In genomic region chrX:3215249-3215648, GRCh38 we compare ENCODE assay signal across 38 cellular contexts.
"Had no signal": no experiment of that assay in that cellular context is flagged by ENCODE, and none has a peak within 500 bp of the region (broad histone marks: within the 10 kb centered on the region; RNA-seq: fewer than 3 reads in every experiment).

No MANE protein-coding gene starts in this region.

- H3K27ac ChIP-seq: adrenal gland, ascending aorta, body of pancreas, brain microvascular endothelial cell, breast epithelium, cardiac muscle cell had no signal

- H3K9me3 ChIP-seq: adrenal gland, ascending aorta, body of pancreas had no signal

- H3K4me3 ChIP-seq: adrenal gland, ascending aorta, body of pancreas, breast epithelium, cardiac muscle cell had no signal

- H3K36me3 ChIP-seq: adrenal gland, ascending aorta, brain microvascular endothelial cell, breast epithelium, cardiac muscle cell had no signal

- H3K27me3 ChIP-seq: adrenal gland, ascending aorta, body of pancreas, brain microvascular endothelial cell, breast epithelium, cardiac muscle cell had no signal

- H3K4me1 ChIP-seq: adrenal gland, ascending aorta, breast epithelium had no signal

- ATAC-seq: activated naive CD4-positive, alpha-beta T cell treated with anti-CD3 and anti-CD28 coated beads, Interleukin-2, amount 50 U/mL, for 72 hours; activated naive CD8-positive, alpha-beta T cell treated with anti-CD3 and anti-CD28 coated beads, Interleukin-2, amount 50 U/mL, for 24 hours; activated T-cell treated with anti-CD3 and anti-CD28 coated beads, Interleukin-2, amount 50 U/mL, for 4 hours; activated T-cell treated with anti-CD3 and anti-CD28 coated beads, Interleukin-2, amount 50 U/mL, for 72 hours; activated T-helper 17 cell treated with anti-CD3 and anti-CD28 coated beads, Interleukin-2, amount 50 U/mL, for 72 hours; body of pancreas had no signal

- H3K27me3 Mint-ChIP-seq: activated naive CD4-positive, alpha-beta T cell treated with anti-CD3 and anti-CD28 coated beads, Interleukin-2, amount 10 ng/mL, durations not matched to agents 7 days and 5 days; activated naive CD4-positive, alpha-beta T cell treated with anti-CD3 and anti-CD28 coated beads, Interleukin-2, amount 50 U/mL, for 24 hours; activated naive CD8-positive, alpha-beta T cell treated with anti-CD3 and anti-CD28 coated beads for 36 hours; activated naive CD8-positive, alpha-beta T cell treated with anti-CD3 and anti-CD28 coated beads, Interleukin-2, amount 10 ng/mL, durations not matched to agents 7 days and 5 days; activated naive CD8-positive, alpha-beta T cell treated with anti-CD3 and anti-CD28 coated beads, Interleukin-2, amount 50 U/mL, for 24 hours had no signal

- H3K27ac Mint-ChIP-seq: activated naive CD4-positive, alpha-beta T cell treated with anti-CD3 and anti-CD28 coated beads for 36 hours; activated naive CD4-positive, alpha-beta T cell treated with anti-CD3 and anti-CD28 coated beads, Interleukin-2, amount 10 ng/mL, durations not matched to agents 7 days and 5 days; activated naive CD4-positive, alpha-beta T cell treated with anti-CD3 and anti-CD28 coated beads, Interleukin-2, amount 50 U/mL, for 24 hours; activated naive CD4-positive, alpha-beta T cell treated with anti-CD3 and anti-CD28 coated beads, Interleukin-2, amount 50 U/mL, for 72 hours; activated naive CD8-positive, alpha-beta T cell; activated naive CD8-positive, alpha-beta T cell treated with anti-CD3 and anti-CD28 coated beads for 36 hours; activated naive CD8-positive, alpha-beta T cell treated with anti-CD3 and anti-CD28 coated beads, Interleukin-2, amount 10 ng/mL, durations not matched to agents 7 days and 5 days; activated naive CD8-positive, alpha-beta T cell treated with anti-CD3 and anti-CD28 coated beads, Interleukin-2, amount 50 U/mL, for 24 hours; activated T-cell treated with anti-CD3 and anti-CD28 coated beads, Interleukin-2, amount 50 U/mL, for 24 hours; activated T-cell treated with anti-CD3 and anti-CD28 coated beads, Interleukin-2, amount 50 U/mL, for 72 hours; activated T-helper 1 cell treated with anti-CD3 and anti-CD28 coated beads, Interleukin-12 subunit alpha, Interleukin-12 subunit beta, Interleukin-2, Interleukin-4 antibody, amounts not matched to agents 30 ng/mL and 10 ng/mL and 1 ng/mL, durations not matched to agents 14 hours and 24 hours and 36 hours; activated T-helper 17 cell treated with anti-CD3 and anti-CD28 coated beads, Interleukin-2, amount 50 U/mL, for 72 hours; activated T-helper 2 cell treated with anti-CD3 and anti-CD28 coated beads, Interferon-gamma antibody, Interleukin-2, Interleukin-4, amounts not matched to agents 10 μg/mL and 5 μg/mL and 100 μg/mL, durations not matched to agents 14 hours and 24 hours and 36 hours; brain had no signal

- H3K36me3 Mint-ChIP-seq: activated naive CD4-positive, alpha-beta T cell treated with anti-CD3 and anti-CD28 coated beads, Interleukin-2, amount 10 ng/mL, durations not matched to agents 7 days and 5 days; activated naive CD4-positive, alpha-beta T cell treated with anti-CD3 and anti-CD28 coated beads, Interleukin-2, amount 50 U/mL, for 24 hours; activated naive CD4-positive, alpha-beta T cell treated with anti-CD3 and anti-CD28 coated beads, Interleukin-2, amount 50 U/mL, for 72 hours; activated naive CD8-positive, alpha-beta T cell; activated naive CD8-positive, alpha-beta T cell treated with anti-CD3 and anti-CD28 coated beads for 36 hours; activated naive CD8-positive, alpha-beta T cell treated with anti-CD3 and anti-CD28 coated beads, Interleukin-2, amount 10 ng/mL, durations not matched to agents 7 days and 5 days; brain had no signal

- H3K9me3 Mint-ChIP-seq: activated naive CD4-positive, alpha-beta T cell treated with anti-CD3 and anti-CD28 coated beads for 36 hours; activated naive CD4-positive, alpha-beta T cell treated with anti-CD3 and anti-CD28 coated beads, Interleukin-2, amount 10 ng/mL, durations not matched to agents 7 days and 5 days; activated naive CD4-positive, alpha-beta T cell treated with anti-CD3 and anti-CD28 coated beads, Interleukin-2, amount 50 U/mL, for 24 hours; activated naive CD4-positive, alpha-beta T cell treated with anti-CD3 and anti-CD28 coated beads, Interleukin-2, amount 50 U/mL, for 72 hours; activated naive CD8-positive, alpha-beta T cell treated with anti-CD3 and anti-CD28 coated beads for 36 hours; activated naive CD8-positive, alpha-beta T cell treated with anti-CD3 and anti-CD28 coated beads, Interleukin-2, amount 10 ng/mL, durations not matched to agents 7 days and 5 days; activated naive CD8-positive, alpha-beta T cell treated with anti-CD3 and anti-CD28 coated beads, Interleukin-2, amount 50 U/mL, for 24 hours; activated T-cell treated with anti-CD3 and anti-CD28 coated beads, Interleukin-2, amount 50 U/mL, for 24 hours; activated T-helper 1 cell treated with anti-CD3 and anti-CD28 coated beads, Interleukin-12 subunit alpha, Interleukin-12 subunit beta, Interleukin-2, Interleukin-4 antibody, amounts not matched to agents 30 ng/mL and 10 ng/mL and 1 ng/mL, durations not matched to agents 14 hours and 24 hours and 36 hours; activated T-helper 17 cell treated with anti-CD3 and anti-CD28 coated beads, Interleukin-2, amount 50 U/mL, for 72 hours; activated T-helper 2 cell treated with anti-CD3 and anti-CD28 coated beads, Interferon-gamma antibody, Interleukin-2, Interleukin-4, amounts not matched to agents 10 μg/mL and 5 μg/mL and 100 μg/mL, durations not matched to agents 14 hours and 24 hours and 36 hours; brain; central memory CD8-positive, alpha-beta T cell had no signal

- H3K4me3 Mint-ChIP-seq: activated naive CD4-positive, alpha-beta T cell treated with anti-CD3 and anti-CD28 coated beads for 36 hours; activated naive CD4-positive, alpha-beta T cell treated with anti-CD3 and anti-CD28 coated beads, Interleukin-2, amount 10 ng/mL, durations not matched to agents 7 days and 5 days; activated naive CD4-positive, alpha-beta T cell treated with anti-CD3 and anti-CD28 coated beads, Interleukin-2, amount 50 U/mL, for 24 hours; activated naive CD8-positive, alpha-beta T cell; activated naive CD8-positive, alpha-beta T cell treated with anti-CD3 and anti-CD28 coated beads for 36 hours; activated naive CD8-positive, alpha-beta T cell treated with anti-CD3 and anti-CD28 coated beads, Interleukin-2, amount 10 ng/mL, durations not matched to agents 7 days and 5 days; activated naive CD8-positive, alpha-beta T cell treated with anti-CD3 and anti-CD28 coated beads, Interleukin-2, amount 50 U/mL, for 24 hours; activated T-cell treated with anti-CD3 and anti-CD28 coated beads, Interleukin-2, amount 50 U/mL, for 24 hours; activated T-cell treated with anti-CD3 and anti-CD28 coated beads, Interleukin-2, amount 50 U/mL, for 4 hours; activated T-cell treated with anti-CD3 and anti-CD28 coated beads, Interleukin-2, amount 50 U/mL, for 72 hours; activated T-helper 1 cell treated with anti-CD3 and anti-CD28 coated beads, Interleukin-12 subunit alpha, Interleukin-12 subunit beta, Interleukin-2, Interleukin-4 antibody, amounts not matched to agents 30 ng/mL and 10 ng/mL and 1 ng/mL, durations not matched to agents 14 hours and 24 hours and 36 hours; activated T-helper 17 cell treated with anti-CD3 and anti-CD28 coated beads, Interleukin-2, amount 50 U/mL, for 72 hours; brain; central memory CD8-positive, alpha-beta T cell had no signal

- FAIRE-seq: bronchial epithelial cell had no signal

- H3K4me1 Mint-ChIP-seq: activated naive CD4-positive, alpha-beta T cell treated with anti-CD3 and anti-CD28 coated beads, Interleukin-2, amount 10 ng/mL, durations not matched to agents 7 days and 5 days; activated naive CD4-positive, alpha-beta T cell treated with anti-CD3 and anti-CD28 coated beads, Interleukin-2, amount 50 U/mL, for 24 hours; activated naive CD8-positive, alpha-beta T cell treated with anti-CD3 and anti-CD28 coated beads for 36 hours; activated naive CD8-positive, alpha-beta T cell treated with anti-CD3 and anti-CD28 coated beads, Interleukin-2, amount 10 ng/mL, durations not matched to agents 7 days and 5 days; activated naive CD8-positive, alpha-beta T cell treated with anti-CD3 and anti-CD28 coated beads, Interleukin-2, amount 50 U/mL, for 24 hours; activated T-helper 17 cell treated with anti-CD3 and anti-CD28 coated beads, Interleukin-2, amount 50 U/mL, for 72 hours; brain; central memory CD8-positive, alpha-beta T cell had no signal

- DNase-seq: activated effector memory CD4-positive, alpha-beta T cell treated with anti-CD3 and anti-CD28 coated beads, Interleukin-2, amount 50 U/mL, for 16 hours; activated effector memory CD4-positive, alpha-beta T cell treated with Interleukin-2 at 50 U/mL for 16 hours; activated gamma-delta T cell; activated gamma-delta T cell treated with Interleukin-2 at 50 U/mL for 16 hours; activated naive CD4-positive, alpha-beta T cell; activated naive CD4-positive, alpha-beta T cell treated with anti-CD3 and anti-CD28 coated beads for 36 hours; activated naive CD4-positive, alpha-beta T cell treated with anti-CD3 and anti-CD28 coated beads, Interleukin-2, amount 10 ng/mL, durations not matched to agents 7 days and 5 days; activated naive CD4-positive, alpha-beta T cell treated with Interleukin-2 at 50 U/mL for 16 hours; activated naive CD8-positive, alpha-beta T cell treated with anti-CD3 and anti-CD28 coated beads for 36 hours; activated naive CD8-positive, alpha-beta T cell treated with anti-CD3 and anti-CD28 coated beads, Interleukin-2, amount 10 ng/mL, durations not matched to agents 7 days and 5 days; activated naive CD8-positive, alpha-beta T cell treated with anti-CD3 and anti-CD28 coated beads, Interleukin-2, amount 50 U/mL, for 24 hours; activated T-cell treated with anti-CD3 and anti-CD28 coated beads, Interleukin-2, amount 50 U/mL, for 1 hour; activated T-cell treated with anti-CD3 and anti-CD28 coated beads, Interleukin-2, amount 50 U/mL, for 24 hours; activated T-cell treated with anti-CD3 and anti-CD28 coated beads, Interleukin-2, amount 50 U/mL, for 4 hours; activated T-cell treated with anti-CD3 and anti-CD28 coated beads, Interleukin-2, amount 50 U/mL, for 48 hours; activated T-cell treated with anti-CD3 and anti-CD28 coated beads, Interleukin-2, amount 50 U/mL, for 72 hours; adrenal gland; amniotic stem cell; amygdala; anterior cingulate cortex; aorta; body of pancreas; brain microvascular endothelial cell; caudate nucleus; central memory CD4-positive, alpha-beta T cell; cerebellar nuclear complex had no signal
